25 cellular contexts compared by ENCODE assay signal in genomic region chr3:52733256-52733891, GRCh38. TPM values are rescaled to one million over a fixed set of nuclear protein-coding genes. Genes with fewer than 3 reads are reported as not detected.
DNase-seq lines count a peak whose midpoint lies in the region; ATAC-seq, FAIRE-seq and TF ChIP-seq lines count a peak whose summit lies in the region.
"Had no signal": no experiment of that assay in that cellular context is flagged by ENCODE, and none has a peak within 500 bp of the region (broad histone marks: within the 10 kb centered on the region; RNA-seq: fewer than 3 reads in every experiment).

No MANE protein-coding gene starts in this region.

- H3K27ac Mint-ChIP-seq in natural killer cell treated with Interleukin-12 subunit alpha and Interleukin-12 subunit beta and Interleukin-15 and Interleukin-18, amount 100 ng/mL, for 72 hours: no peak overlapping the region
- H3K27ac Mint-ChIP-seq: CD4-positive, alpha-beta T cell; HFFc6 had no signal

- peaks cover 50% of the 10 kb centered on the region for H3K36me3 Mint-ChIP-seq in natural killer cell treated with Interleukin-12 subunit alpha and Interleukin-12 subunit beta and Interleukin-15 and Interleukin-18, amount 100 ng/mL, for 72 hours

- CTCF ChIA-PET in HEK293 (lab: Yijun Ruan, JAX): no interaction called here
- CTCF ChIA-PET in K562 (lab: Yijun Ruan, JAX; ENCODE audit: low intra/inter-chr PET ratio): no interaction called here

- peak; percentile 69 for FAIRE-seq in GM12891 (lab: Jason Lieb, UNC)
- FAIRE-seq in K562 (lab: Jason Lieb, UNC): no peak
- no peak for FAIRE-seq in small intestine (lab: Jason Lieb, UNC)
- FAIRE-seq: A204.1, GM19239 had no signal

- H2AFZ ChIP-seq in K562 (ENCODE audit: low read depth, low read length) (no peak overlapping the region), osteoblast (ENCODE audit: low read length) (no peak overlapping the region)

- H3K27ac ChIP-seq in HEK293 (ENCODE audit: extremely low read depth, low read depth, low read length) (no peak overlapping the region), K562 (ENCODE audit: extremely low read depth, low read depth, low read length) (no peak overlapping the region), osteoblast (ENCODE audit: low read depth, low read length) (no peak overlapping the region), small intestine (ENCODE audit: low read depth in 1 of 2, low read length in 1 of 2) (no peak overlapping the region)
- H3K27ac ChIP-seq: C4-2B, HL-60 had no signal

- no peaks in the 10 kb centered on the region for H3K27me3 Mint-ChIP-seq in natural killer cell treated with Interleukin-12 subunit alpha and Interleukin-12 subunit beta and Interleukin-15 and Interleukin-18, amount 100 ng/mL, for 72 hours
- H3K27me3 Mint-ChIP-seq: CD4-positive, alpha-beta T cell had no signal

- no peak for ATAC-seq in K562
- ATAC-seq in natural killer cell treated with Interleukin-12 subunit alpha and Interleukin-12 subunit beta and Interleukin-15 and Interleukin-18, amount 100 ng/mL, for 72 hours: no peak

- H3K36me3 ChIP-seq in HEK293 (ENCODE audit: control insufficient read depth in 2 of 2, insufficient read depth in 1 of 2, low read length in 2 of 2) (peaks cover 15 to 77% of the 10 kb centered on the region in 2 experiments), K562 (ENCODE audit: control insufficient read depth, insufficient read depth, low read length) (peaks cover 36% of the 10 kb centered on the region; the same call in 2 of the 3 replicates), osteoblast (ENCODE audit: insufficient read depth, low read length) (peaks cover 39% of the 10 kb centered on the region), small intestine (ENCODE audit: control insufficient read depth in 2 of 2, insufficient read depth in 2 of 2, low read length in 2 of 2) (peaks cover 5 to 11% of the 10 kb centered on the region in 2 donors)

- no peaks in the 10 kb centered on the region for H4K20me1 ChIP-seq in K562 (replicated peaks; ENCODE audit: control insufficient read depth, insufficient read depth, low read length)
- H4K20me1 ChIP-seq in osteoblast (ENCODE audit: insufficient read depth, low read length): no peaks in the 10 kb centered on the region

- no TSS peak for BruUV-seq in K562 (replicated peaks; lab: Mats Ljungman, UMichigan)

- H3K4me3 ChIP-seq in HEK293 (ENCODE audit: low read depth, low read length) (no peak overlapping the region), K562 (no peak overlapping the region), osteoblast (ENCODE audit: insufficient read depth, low read length) (no peak overlapping the region), small intestine (ENCODE audit: low read depth in 1 of 2, low read length in 2 of 2) (no peak overlapping the region)
- H3K4me3 ChIP-seq: HAP-1 had no signal

- no peak for TF ChIP-seq EP300 in K562 (IDR thresholded peaks at IDR 0.05; ENCODE audit: low read length)

- H3K9me3 ChIP-seq in HEK293 (ENCODE audit: control insufficient read depth, insufficient read depth, low read depth, low read length) (no peaks in the 10 kb centered on the region), K562 (replicated peaks; ENCODE audit: control insufficient read depth, insufficient read depth, low read depth, low read length) (no peaks in the 10 kb centered on the region; the same call in 1 of the 2 replicates), osteoblast (ENCODE audit: low read depth, low read length) (peaks cover 5% of the 10 kb centered on the region), small intestine (ENCODE audit: control insufficient read depth, low read depth) (no peaks in the 10 kb centered on the region)
- H3K9me3 ChIP-seq: HAP-1 had no signal

- no peaks in the 10 kb centered on the region for H3K4me1 ChIP-seq in HEK293 (ENCODE audit: control insufficient read depth, insufficient read depth, low read length)
- no peaks in the 10 kb centered on the region for H3K4me1 ChIP-seq in K562 (replicated peaks in 1 of 2; ENCODE audit: control insufficient read depth in 2 of 2, insufficient read depth in 2 of 2, low read length in 2 of 2)
- no peaks in the 10 kb centered on the region for H3K4me1 ChIP-seq in osteoblast (ENCODE audit: insufficient read depth, low read length)
- H3K4me1 ChIP-seq in small intestine (ENCODE audit: control insufficient read depth in 2 of 2, insufficient read depth in 1 of 2, low read depth in 1 of 2, low read length in 1 of 2): no peaks in the 10 kb centered on the region
- H3K4me1 ChIP-seq: HAP-1 had no signal

- H3K9me3 Mint-ChIP-seq in natural killer cell treated with Interleukin-12 subunit alpha and Interleukin-12 subunit beta and Interleukin-15 and Interleukin-18, amount 100 ng/mL, for 72 hours: peaks cover 3% of the 10 kb centered on the region

- POLR2A ChIA-PET in HEK293 (lab: Yijun Ruan, JAX) (no interaction called here), K562 (lab: Yijun Ruan, JAX) (no interaction called here)

- H3K9ac ChIP-seq in K562 (ENCODE audit: insufficient read depth in 1 of 2, low read depth in 2 of 2, low read length in 2 of 2): no peak overlapping the region

- H3K79me2 ChIP-seq in K562 (ENCODE audit: control insufficient read depth, insufficient read depth, low read length): no peaks in the 10 kb centered on the region
- H3K79me2 ChIP-seq in osteoblast (ENCODE audit: insufficient read depth, low read length): no peaks in the 10 kb centered on the region

- H3K4me2 ChIP-seq in K562 (ENCODE audit: insufficient read depth, low read length) (no peak overlapping the region), osteoblast (ENCODE audit: insufficient read depth, low read length) (no peak overlapping the region)

- TF ChIP-seq POLR2A in GM12891 (IDR thresholded peaks at IDR 0.05; ENCODE audit: low read depth, low read length) (no peak), K562 (conservative IDR thresholded peaks at IDR 0.05) (no peak)

- intact Hi-C loops in K562 (cut with micrococcal nuclease): no loop called here

- H3K27me3 ChIP-seq in K562 (ENCODE audit: control insufficient read depth in 2 of 2, insufficient read depth in 2 of 2, low read length in 2 of 2) (no peaks in the 10 kb centered on the region), osteoblast (ENCODE audit: insufficient read depth, low read length) (no peaks in the 10 kb centered on the region), small intestine (ENCODE audit: control insufficient read depth in 2 of 2, insufficient read depth in 2 of 2, low read length in 2 of 2) (no peaks in the 10 kb centered on the region)

- no peak for DNase-seq in GM12891 (ENCODE audit: insufficient read length, low spot score)
- DNase-seq in K562 (ENCODE audit: extremely low read depth in 1 of 4, low spot score in 3 of 4): no peak
- no peak for DNase-seq in osteoblast (ENCODE audit: insufficient read length, low spot score, missing footprints)
- no peak for DNase-seq in small intestine
- DNase-seq in natural killer cell treated with Interleukin-12 subunit alpha and Interleukin-12 subunit beta and Interleukin-15 and Interleukin-18, amount 100 ng/mL, for 72 hours (ENCODE audit: low spot score): no peak
- DNase-seq: AML-193; Caco-2; CD4-positive, alpha-beta T cell; DMS153; DMS79; GDM1; HFFc6; IMR-90; Karpas-422; KBM-7 had no signal

- in situ Hi-C loops in K562 (cut with MboI): no loop called here

- no peak overlapping the region for H3K4me3 Mint-ChIP-seq in natural killer cell treated with Interleukin-12 subunit alpha and Interleukin-12 subunit beta and Interleukin-15 and Interleukin-18, amount 100 ng/mL, for 72 hours
- H3K4me3 Mint-ChIP-seq: CD4-positive, alpha-beta T cell; HFFc6 had no signal

- H3K9me1 ChIP-seq in K562 (ENCODE audit: control insufficient read depth, insufficient read depth, low read length): no peaks in the 10 kb centered on the region

- no peak for TF ChIP-seq CTCF in HEK293 (tag by site-specific recombination; IDR thresholded peaks at IDR 0.05)
- TF ChIP-seq CTCF in K562 (IDR thresholded peaks at IDR 0.05 in 2 of 3, conservative IDR thresholded peaks at IDR 0.05 in 1 of 3; ENCODE audit: insufficient read depth in 2 of 3, low read depth in 1 of 3, low read length in 3 of 3): no peak
- no peak for TF ChIP-seq CTCF in osteoblast (IDR thresholded peaks at IDR 0.05; ENCODE audit: extremely low read depth, low read depth, low read length)

- 91% methylated on average over 10 of the region's 10 CpGs for WGBS in K562 (ENCODE audit: insufficient coverage, low coverage, missing lambda C conversion rate)
- WGBS in small intestine, 3 donors: 86 to 97% (median 86%) methylated on average over 10 of the region's 10 CpGs

- no peak for TF ChIP-seq RAD21 in K562 (CRISPR knock-in tag; conservative IDR thresholded peaks at IDR 0.05 in 1 of 2, IDR thresholded peaks at IDR 0.05 in 1 of 2)

- peaks cover 8 to 9% of the 10 kb centered on the region in 2 donors for H3K4me1 Mint-ChIP-seq in natural killer cell treated with Interleukin-12 subunit alpha and Interleukin-12 subunit beta and Interleukin-15 and Interleukin-18, amount 100 ng/mL, for 72 hours (ENCODE audit: low read depth in 2 of 2)

RNA-seq across cellular contexts. Expression of gene SPCS1, which starts 27.5 kb away (rescaled TPM):
- polyA plus RNA-seq in GM12891 (2012; ENCODE audit: low read depth, missing spikeins): 184 TPM
- total RNA-seq in K562 (2011; cell fraction: chromatin; rRNA removed; ENCODE audit: low replicate concordance): 34.7 and 47.5 TPM in 2 replicates
- 40.5 and 56.0 TPM in 2 replicates for total RNA-seq in K562 (2011; cell fraction: nucleolus; rRNA removed)
- 70.4 and 81.2 TPM in 2 replicates for total RNA-seq in K562 (2011; cell fraction: nucleoplasm; rRNA removed)
- total RNA-seq in K562 (2014; rRNA removed) (66.4 and 85.0 TPM in 2 replicates), K562 (2014; rRNA removed; fragmentation: Illumina TruSeq; extraction: Trizol) (110 and 134 TPM in 2 replicates), K562 (2015; rRNA removed; fragmentation: Illumina TruSeq; extraction: Trizol) (124 and 127 TPM in 2 replicates), K562 (2021) (103 and 110 TPM in 2 replicates), osteoblast (60.1 and 67.0 TPM in 2 replicates)
- polyA plus RNA-seq in K562 (2011; rRNA removed) (62.3 and 73.9 TPM in 2 replicates), K562 (2014; fragmentation: Illumina TruSeq; extraction: Trizol) (127 and 141 TPM in 2 replicates), K562 (2014; fragmentation: Nextera tagmentation; extraction: Ambion mirVana) (100 to 1,000 TPM; 504 to 567 TPM), K562 (2014; rRNA removed) (107 and 136 TPM in 2 replicates), small intestine (100 to 1,000 TPM in 2 of 3 donors, 10 to 100 TPM in 1; 90.6 to 215 (median 130) TPM)
- polyA plus RNA-seq in K562 (2011; cell fraction: cytosol; rRNA removed): 107 and 117 TPM in 2 replicates
- 24.9 and 35.8 TPM in 2 replicates for polyA plus RNA-seq in K562 (2011; cell fraction: nucleus; rRNA removed)
- polyA plus RNA-seq in K562 (2012): 147 TPM in 2 replicates
- 67.7 and 79.5 TPM in 2 replicates for polyA minus RNA-seq in K562 (2011; rRNA and poly(A)+ RNA removed)
- 70.8 and 79.2 TPM in 2 replicates for polyA minus RNA-seq in K562 (2011; cell fraction: cytosol; rRNA and poly(A)+ RNA removed)
- polyA minus RNA-seq in K562 (2011; cell fraction: nucleus; rRNA and poly(A)+ RNA removed): 11.3 and 18.3 TPM in 2 replicates
- 10 to 100 TPM; 74.4 to 92.4 TPM for total RNA-seq in natural killer cell treated with Interleukin-12 subunit alpha and Interleukin-12 subunit beta and Interleukin-15 and Interleukin-18, amount 100 ng/mL, for 72 hours

RNA-seq across cellular contexts. Expression of gene GLT8D1, which starts 27.8 kb away (rescaled TPM):
- polyA plus RNA-seq in GM12891 (2012; ENCODE audit: low read depth, missing spikeins): 34.8 TPM
- 61.4 and 99.0 TPM in 2 replicates for total RNA-seq in K562 (2011; cell fraction: chromatin; rRNA removed; ENCODE audit: low replicate concordance)
- 49.5 and 50.0 TPM in 2 replicates for total RNA-seq in K562 (2011; cell fraction: nucleolus; rRNA removed)
- total RNA-seq in K562 (2011; cell fraction: nucleoplasm; rRNA removed): 58.9 and 61.7 TPM in 2 replicates
- total RNA-seq in K562 (2014; rRNA removed) (31.3 and 33.0 TPM in 2 replicates), K562 (2014; rRNA removed; fragmentation: Illumina TruSeq; extraction: Trizol) (34.7 and 38.5 TPM in 2 replicates), K562 (2015; rRNA removed; fragmentation: Illumina TruSeq; extraction: Trizol) (33.1 and 34.8 TPM in 2 replicates), K562 (2021) (26.7 and 28.6 TPM in 2 replicates), osteoblast (98.8 and 103 TPM in 2 replicates)
- polyA plus RNA-seq in K562 (2011; rRNA removed) (59.5 and 65.9 TPM in 2 replicates), K562 (2014; fragmentation: Illumina TruSeq; extraction: Trizol) (38.6 and 43.7 TPM in 2 replicates), K562 (2014; fragmentation: Nextera tagmentation; extraction: Ambion mirVana) (10 to 100 TPM; 14.1 to 21.6 TPM), K562 (2014; rRNA removed) (33.7 and 34.4 TPM in 2 replicates), small intestine (10 to 100 TPM; 13.0 to 33.3 (median 19.2) TPM)
- polyA plus RNA-seq in K562 (2011; cell fraction: cytosol; rRNA removed): 33.7 and 36.0 TPM in 2 replicates
- polyA plus RNA-seq in K562 (2011; cell fraction: nucleus; rRNA removed): 65.1 and 85.6 TPM in 2 replicates
- polyA plus RNA-seq in K562 (2012): 35.9 and 44.1 TPM in 2 replicates
- 36.5 and 37.0 TPM in 2 replicates for polyA minus RNA-seq in K562 (2011; rRNA and poly(A)+ RNA removed)
- polyA minus RNA-seq in K562 (2011; cell fraction: cytosol; rRNA and poly(A)+ RNA removed): 15.5 and 16.5 TPM in 2 replicates
- 22.8 and 34.1 TPM in 2 replicates for polyA minus RNA-seq in K562 (2011; cell fraction: nucleus; rRNA and poly(A)+ RNA removed)
- total RNA-seq in natural killer cell treated with Interleukin-12 subunit alpha and Interleukin-12 subunit beta and Interleukin-15 and Interleukin-18, amount 100 ng/mL, for 72 hours: 10 to 100 TPM; 32.4 to 41.1 TPM

RNA-seq across cellular contexts. Expression of gene NEK4, which starts 37.4 kb away (rescaled TPM):
- 5.1 TPM for polyA plus RNA-seq in GM12891 (2012; ENCODE audit: low read depth, missing spikeins)
- 29.9 and 31.3 TPM in 2 replicates for total RNA-seq in K562 (2011; cell fraction: chromatin; rRNA removed; ENCODE audit: low replicate concordance)
- total RNA-seq in K562 (2011; cell fraction: nucleolus; rRNA removed): 17.1 and 27.0 TPM in 2 replicates
- total RNA-seq in K562 (2011; cell fraction: nucleoplasm; rRNA removed): 14.4 and 20.8 TPM in 2 replicates
- 15.5 and 17.5 TPM in 2 replicates for total RNA-seq in K562 (2014; rRNA removed)
- total RNA-seq in K562 (2014; rRNA removed; fragmentation: Illumina TruSeq; extraction: Trizol): 20.9 and 22.7 TPM in 2 replicates
- total RNA-seq in K562 (2015; rRNA removed; fragmentation: Illumina TruSeq; extraction: Trizol): 21.3 and 23.4 TPM in 2 replicates
- total RNA-seq in K562 (2021): 17.6 and 23.1 TPM in 2 replicates
- polyA plus RNA-seq in K562 (2011; rRNA removed): 16.5 and 17.7 TPM in 2 replicates
- polyA plus RNA-seq in K562 (2011; cell fraction: cytosol; rRNA removed): 5.4 and 5.9 TPM in 2 replicates
- polyA plus RNA-seq in K562 (2011; cell fraction: nucleus; rRNA removed): 9.1 and 12.6 TPM in 2 replicates
- polyA plus RNA-seq in K562 (2012): 7.5 and 8.1 TPM in 2 replicates
- polyA plus RNA-seq in K562 (2014; fragmentation: Illumina TruSeq; extraction: Trizol): 13.3 and 16.6 TPM in 2 replicates
- polyA plus RNA-seq in K562 (2014; fragmentation: Nextera tagmentation; extraction: Ambion mirVana): 1 to 10 TPM; 5.8 to 6.9 TPM
- polyA plus RNA-seq in K562 (2014; rRNA removed): 11.2 and 11.3 TPM in 2 replicates
- 28.4 and 29.0 TPM in 2 replicates for polyA minus RNA-seq in K562 (2011; rRNA and poly(A)+ RNA removed)
- 10.6 and 16.1 TPM in 2 replicates for polyA minus RNA-seq in K562 (2011; cell fraction: cytosol; rRNA and poly(A)+ RNA removed)
- polyA minus RNA-seq in K562 (2011; cell fraction: nucleus; rRNA and poly(A)+ RNA removed): 10.5 and 19.2 TPM in 2 replicates
- total RNA-seq in osteoblast: 22.7 and 24.6 TPM in 2 replicates
- 1 to 10 TPM; 3.0 to 8.5 (median 5.6) TPM for polyA plus RNA-seq in small intestine
- 10 to 100 TPM; 24.8 to 52.7 TPM for total RNA-seq in natural killer cell treated with Interleukin-12 subunit alpha and Interleukin-12 subunit beta and Interleukin-15 and Interleukin-18, amount 100 ng/mL, for 72 hours

RNA-seq across cellular contexts. Expression of gene ITIH1, which starts 44.0 kb away (rescaled TPM):
- polyA plus RNA-seq in GM12891 (2012; ENCODE audit: low read depth, missing spikeins): 0.94 TPM
- total RNA-seq in K562 (2011; cell fraction: chromatin; rRNA removed; ENCODE audit: low replicate concordance): not detected in 2 replicates
- not detected in 2 replicates for total RNA-seq in K562 (2011; cell fraction: nucleolus; rRNA removed)
- total RNA-seq in K562 (2011; cell fraction: nucleoplasm; rRNA removed): not detected in 2 replicates
- total RNA-seq in K562 (2014; rRNA removed) (not detected in 2 replicates), K562 (2014; rRNA removed; fragmentation: Illumina TruSeq; extraction: Trizol) (not detected in 2 replicates), K562 (2015; rRNA removed; fragmentation: Illumina TruSeq; extraction: Trizol) (not detected in 2 replicates), K562 (2021) (0.11 and 0.31 TPM in 2 replicates), osteoblast (not detected in 2 replicates)
- polyA plus RNA-seq in K562 (2011; rRNA removed) (not detected in 2 replicates), K562 (2014; fragmentation: Illumina TruSeq; extraction: Trizol) (not detected in 2 replicates), K562 (2014; fragmentation: Nextera tagmentation; extraction: Ambion mirVana) (not detected), K562 (2014; rRNA removed) (not detected in 2 replicates), small intestine (under 1 TPM in 1 of 3 donors, not detected in 2; 0.13 TPM)
- polyA plus RNA-seq in K562 (2011; cell fraction: cytosol; rRNA removed): not detected in 2 replicates
- not detected in 2 replicates for polyA plus RNA-seq in K562 (2011; cell fraction: nucleus; rRNA removed)
- polyA plus RNA-seq in K562 (2012): not detected in 2 replicates
- polyA minus RNA-seq in K562 (2011; rRNA and poly(A)+ RNA removed): not detected in 2 replicates
- polyA minus RNA-seq in K562 (2011; cell fraction: cytosol; rRNA and poly(A)+ RNA removed): not detected in 2 replicates
- not detected in 2 replicates for polyA minus RNA-seq in K562 (2011; cell fraction: nucleus; rRNA and poly(A)+ RNA removed)
- not detected for total RNA-seq in natural killer cell treated with Interleukin-12 subunit alpha and Interleukin-12 subunit beta and Interleukin-15 and Interleukin-18, amount 100 ng/mL, for 72 hours
- total RNA-seq: Caco-2; CD4-positive, alpha-beta T cell; Daoy; H4; HFFc6; HT1080; IMR-90 had no signal
- polyA plus RNA-seq: BJ, IMR-90 had no signal

RNA-seq across cellular contexts. Expression of gene GNL3, which starts 47.5 kb away (rescaled TPM):
- polyA plus RNA-seq in GM12891 (2012; ENCODE audit: low read depth, missing spikeins): 116 TPM
- total RNA-seq in K562 (2011; cell fraction: chromatin; rRNA removed; ENCODE audit: low replicate concordance): 214 and 484 TPM in 2 replicates
- total RNA-seq in K562 (2011; cell fraction: nucleolus; rRNA removed): 114 and 127 TPM in 2 replicates
- 163 and 172 TPM in 2 replicates for total RNA-seq in K562 (2011; cell fraction: nucleoplasm; rRNA removed)
- total RNA-seq in K562 (2014; rRNA removed): 157 and 168 TPM in 2 replicates
- total RNA-seq in K562 (2014; rRNA removed; fragmentation: Illumina TruSeq; extraction: Trizol): 240 and 284 TPM in 2 replicates
- total RNA-seq in K562 (2015; rRNA removed; fragmentation: Illumina TruSeq; extraction: Trizol): 253 and 284 TPM in 2 replicates
- 132 and 146 TPM in 2 replicates for total RNA-seq in K562 (2021)
- 156 and 166 TPM in 2 replicates for polyA plus RNA-seq in K562 (2011; rRNA removed)
- 30.4 and 51.7 TPM in 2 replicates for polyA plus RNA-seq in K562 (2011; cell fraction: cytosol; rRNA removed)
- 178 and 302 TPM in 2 replicates for polyA plus RNA-seq in K562 (2011; cell fraction: nucleus; rRNA removed)
- polyA plus RNA-seq in K562 (2012): 61.2 and 109 TPM in 2 replicates
- 239 and 287 TPM in 2 replicates for polyA plus RNA-seq in K562 (2014; fragmentation: Illumina TruSeq; extraction: Trizol)
- 100 to 1,000 TPM; 220 to 313 TPM for polyA plus RNA-seq in K562 (2014; fragmentation: Nextera tagmentation; extraction: Ambion mirVana)
- 210 and 219 TPM in 2 replicates for polyA plus RNA-seq in K562 (2014; rRNA removed)
- polyA minus RNA-seq in K562 (2011; rRNA and poly(A)+ RNA removed): 92.1 and 131 TPM in 2 replicates
- 31.6 and 40.7 TPM in 2 replicates for polyA minus RNA-seq in K562 (2011; cell fraction: cytosol; rRNA and poly(A)+ RNA removed)
- 92.4 and 200 TPM in 2 replicates for polyA minus RNA-seq in K562 (2011; cell fraction: nucleus; rRNA and poly(A)+ RNA removed)
- total RNA-seq in osteoblast: 111 and 129 TPM in 2 replicates
- 10 to 100 TPM; 25.3 to 80.5 (median 30.0) TPM for polyA plus RNA-seq in small intestine
- 100 to 1,000 TPM; 153 to 225 TPM for total RNA-seq in natural killer cell treated with Interleukin-12 subunit alpha and Interleukin-12 subunit beta and Interleukin-15 and Interleukin-18, amount 100 ng/mL, for 72 hours
